Comparison of ENCODE assay signal across 20 cellular contexts in the genomic region with DNA sequence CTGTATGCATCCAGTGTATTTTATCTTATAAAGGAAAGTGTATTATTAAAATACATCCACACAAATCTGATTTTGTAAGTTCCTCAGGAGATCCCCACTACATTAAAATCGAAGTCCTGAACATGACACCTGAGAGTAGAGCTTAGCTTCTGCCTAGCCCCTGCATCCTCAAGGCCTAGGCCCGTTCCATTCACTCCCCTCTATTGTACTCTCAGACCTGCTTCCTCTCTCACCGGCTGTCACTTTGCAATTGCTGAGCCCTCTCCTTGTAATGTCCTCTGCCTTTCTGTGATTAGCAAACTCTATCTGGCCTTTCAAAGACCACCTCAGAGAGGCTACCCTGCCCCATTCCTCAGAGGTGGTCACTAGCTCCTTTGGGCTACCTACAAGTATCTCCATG.
"Had no signal": no experiment of that assay in that cellular context is flagged by ENCODE, and none has a peak within 500 bp of the region (broad histone marks: within the 10 kb centered on the region; RNA-seq: fewer than 3 reads in every experiment).

No MANE protein-coding gene starts in this region.

- H3K4me2 ChIP-seq: SK-N-SH had no signal

- H3K36me3 ChIP-seq: MG63 had no signal

- H3K9ac ChIP-seq: SK-N-SH had no signal

- H3K9me2 ChIP-seq: SK-N-SH had no signal

- DNase-seq: KBM-7; MG63; NCI-H1092; NCI-H1105 treated with DMSO at 0.1 percent for 48 hours; NCI-H1417 treated with DMSO at 0.1 percent for 48 hours; NCI-H146; NCI-H1694 treated with DMSO at 0.1 percent for 48 hours; NCI-H1930; NCI-H2081; NCI-H2107; NCI-H2227 treated with DMSO at 0.1 percent for 48 hours; NCI-H524; NCI-H526 treated with DMSO at 0.1 percent for 48 hours; NCI-H748 treated with DMSO at 0.1 percent for 48 hours; NK-92 treated with Interleukin-12 subunit alpha and Interleukin-12 subunit beta, amount 100 ng/mL, for 24 hours; PC-3; SHP77; SK-N-SH; SW 1271 had no signal

- H3K27ac ChIP-seq: RWPE1 had no signal

- H3K4me3 ChIP-seq: MG63 had no signal

- H3K27me3 ChIP-seq: MG63 had no signal

- H3K9me3 ChIP-seq: MG63, SK-N-SH had no signal
